ENCODE assay signal across 24 cellular contexts in genomic region chr10:45064998-45065397, GRCh38.
"Had no signal": no experiment of that assay in that cellular context is flagged by ENCODE, and none has a peak within 500 bp of the region (broad histone marks: within the 10 kb centered on the region; RNA-seq: fewer than 3 reads in every experiment).

No MANE protein-coding gene starts in this region.

- DNase-seq: dorsolateral prefrontal cortex; effector CD4-positive, alpha-beta T cell; foreskin fibroblast; gastrocnemius medialis; heart left ventricle; kidney; left lung; mesendoderm; midbrain; naive thymus-derived CD4-positive, alpha-beta T cell; occipital lobe; ovary; posterior cingulate gyrus; psoas muscle; right cardiac atrium; sigmoid colon; stimulated activated CD4-positive, alpha-beta T cell treated with anti-CD3 and anti-CD28 coated beads, Interleukin-2, amount 100 ng/mL, for 24 hours; stimulated activated CD4-positive, alpha-beta T cell treated with anti-CD3 and anti-CD28 coated beads, Interleukin-4, amount 100 ng/mL, for 24 hours; stimulated activated naive CD4-positive, alpha-beta T cell treated with Interleukin-2 at 50 U/mL for 16 hours; stomach; thyroid gland; trophoblast cell had no signal

- ATAC-seq: esophagus mucosa; gastrocnemius medialis; heart left ventricle; left lung; naive thymus-derived CD4-positive, alpha-beta T cell; psoas muscle; right cardiac atrium; stimulated activated effector memory CD8-positive, alpha-beta T cell treated with anti-CD3 and anti-CD28 coated beads, Interleukin-12 subunit alpha, Interleukin-12 subunit beta, amount 100 ng/mL, for 72 hours had no signal
